8 cellular contexts compared by ENCODE assay signal in genomic region chr15:101633356-101633755, GRCh38.
"Had no signal": no experiment of that assay in that cellular context is flagged by ENCODE, and none has a peak within 500 bp of the region (broad histone marks: within the 10 kb centered on the region; RNA-seq: fewer than 3 reads in every experiment).

No MANE protein-coding gene starts in this region.

- H3K27ac ChIP-seq: GM23248 had no signal

- H3K36me3 ChIP-seq: HAP-1 had no signal

- H3K4me3 Mint-ChIP-seq: HFFc6 had no signal

- ATAC-seq: HCT116, K562 had no signal

- H3K27ac Mint-ChIP-seq: HFFc6 had no signal

- H3K9me3 ChIP-seq: HAP-1 had no signal

- H3K9me3 Mint-ChIP-seq: HFFc6 had no signal

- DNase-seq: GM23248, GOT3, H7, HFFc6, IMR-90 had no signal

- H3K9ac ChIP-seq: GM23248 had no signal

- H3K4me3 ChIP-seq: GM23248, HAP-1, K562 had no signal
